23 cellular contexts compared by ENCODE assay signal in genomic region chr4:2753444-2753843, GRCh38. TPM values are rescaled to one million over a fixed set of nuclear protein-coding genes. Genes with fewer than 3 reads are reported as not detected.
DNase-seq lines count a peak whose midpoint lies in the region; ATAC-seq and TF ChIP-seq lines count a peak whose summit lies in the region.
"Had no signal": no experiment of that assay in that cellular context is flagged by ENCODE, and none has a peak within 500 bp of the region (broad histone marks: within the 10 kb centered on the region; RNA-seq: fewer than 3 reads in every experiment).

No MANE protein-coding gene starts in this region.

- H3K4me3 Mint-ChIP-seq in activated T-cell treated with anti-CD3 and anti-CD28 coated beads, Interleukin-2, amount 50 U/mL, for 4 hours = peak overlapping the region; percentile 57
- H3K4me3 Mint-ChIP-seq in chondrocyte (ENCODE audit: unreplicated experiment) = no peak overlapping the region
- H3K4me3 Mint-ChIP-seq: dendritic cell treated with granulocyte-macrophage colony-stimulating factor and Interleukin-4, amounts not matched to agents 40 ng/mL and 50 ng/mL, for 4 days had no signal

- no peaks in the 10 kb centered on the region for H3K27me3 Mint-ChIP-seq in activated T-cell treated with anti-CD3 and anti-CD28 coated beads, Interleukin-2, amount 50 U/mL, for 4 hours (ENCODE audit: low read depth)
- H3K27me3 Mint-ChIP-seq in chondrocyte (ENCODE audit: low read depth) = no peaks in the 10 kb centered on the region
- H3K27me3 Mint-ChIP-seq: dendritic cell treated with granulocyte-macrophage colony-stimulating factor and Interleukin-4, amounts not matched to agents 40 ng/mL and 50 ng/mL, for 4 days had no signal

- peaks cover 12 to 23% of the 10 kb centered on the region in 2 donors for H3K4me1 ChIP-seq in gastrocnemius medialis

- H3K4me3 ChIP-seq in LNCaP clone FGC (ENCODE audit: low read depth, low read length) = no peak overlapping the region
- H3K4me3 ChIP-seq in gastrocnemius medialis = no peak overlapping the region
- H3K4me3 ChIP-seq: HAP-1, pancreas, upper lobe of right lung had no signal

- ATAC-seq in activated T-cell treated with anti-CD3 and anti-CD28 coated beads, Interleukin-2, amount 50 U/mL, for 4 hours = no peak
- no peak for ATAC-seq in gastrocnemius medialis
- ATAC-seq in HG02759 (IDR thresholded peaks at IDR 0.05; ENCODE audit: unreplicated experiment) = no peak
- ATAC-seq: left cardiac atrium, pancreas, right cardiac atrium, upper lobe of right lung had no signal

- H3K36me3 Mint-ChIP-seq in activated T-cell treated with anti-CD3 and anti-CD28 coated beads, Interleukin-2, amount 50 U/mL, for 4 hours (ENCODE audit: insufficient read depth) = peaks cover 2% of the 10 kb centered on the region
- H3K36me3 Mint-ChIP-seq in chondrocyte (ENCODE audit: low read depth) = no peaks in the 10 kb centered on the region

- in situ Hi-C loops in gastrocnemius medialis (cut with MboI; ENCODE audit: low sequenced_read_pairs in 4 of 4) = loop anchor here in 1 of 4 donors (25.0 kb wide), 1 partner anchor 184 kb away; no protein-coding TSS in a partner anchor

- H3K27ac Mint-ChIP-seq in chondrocyte (ENCODE audit: unreplicated experiment) = peak overlapping the region; percentile 36
- H3K27ac Mint-ChIP-seq: dendritic cell treated with granulocyte-macrophage colony-stimulating factor and Interleukin-4, amounts not matched to agents 40 ng/mL and 50 ng/mL, for 4 days had no signal

- no peaks in the 10 kb centered on the region for H3K9me3 Mint-ChIP-seq in activated T-cell treated with anti-CD3 and anti-CD28 coated beads, Interleukin-2, amount 50 U/mL, for 4 hours
- H3K9me3 Mint-ChIP-seq in chondrocyte (ENCODE audit: low read depth) = no peaks in the 10 kb centered on the region
- H3K9me3 Mint-ChIP-seq: dendritic cell treated with granulocyte-macrophage colony-stimulating factor and Interleukin-4, amounts not matched to agents 40 ng/mL and 50 ng/mL, for 4 days had no signal

- no peaks in the 10 kb centered on the region for H3K9me3 ChIP-seq in gastrocnemius medialis
- H3K9me3 ChIP-seq: HAP-1, pancreas, upper lobe of right lung had no signal

- intact Hi-C loops in gastrocnemius medialis (cut with DNase I; ENCODE audit: low total_unique reads) = loop anchor here (10.0 kb wide), 1 partner anchor 489 kb away; the partner anchor contains the start of gene MXD4

- peak overlapping the region in 3 of 4 donors; percentile 10 to 34 (median 24) for H3K27ac ChIP-seq in gastrocnemius medialis
- H3K27ac ChIP-seq: pancreas, upper lobe of right lung had no signal

- DNase-seq in activated T-cell treated with anti-CD3 and anti-CD28 coated beads, Interleukin-2, amount 50 U/mL, for 4 hours = no peak
- DNase-seq in activated T-cell treated with anti-CD3 and anti-CD28 coated beads for 4 hours = no peak
- peak; percentile 40 for DNase-seq in LNCaP clone FGC (ENCODE audit: low read depth)
- no peak for DNase-seq in chondrocyte (ENCODE audit: low spot score)
- DNase-seq in gastrocnemius medialis = no peak
- no peak for DNase-seq in NCI-H2196 treated with DMSO at 0.1 percent for 48 hours (lab: John Stamatoyannopoulos, UW; ENCODE audit: unreplicated experiment)
- no peak for DNase-seq in NCI-H510A treated with DMSO at 0.1 percent for 48 hours (lab: John Stamatoyannopoulos, UW)
- DNase-seq: activated CD4-positive, alpha-beta T cell treated with anti-CD3 and anti-CD28 coated beads for 48 hours; activated gamma-delta T cell; Calu3; head of caudate nucleus; left cardiac atrium; mesenchymal stem cell; NCI-H2227 treated with DMSO at 0.1 percent for 48 hours; OCI-M1; pancreas; SHP77; stimulated activated CD4-positive, alpha-beta T cell treated with anti-CD3 and anti-CD28 coated beads, Interleukin-12 subunit alpha, Interleukin-12 subunit beta, amount 100 ng/mL, for 4 hours; upper lobe of right lung had no signal

- no peaks in the 10 kb centered on the region for H3K27me3 ChIP-seq in gastrocnemius medialis
- H3K27me3 ChIP-seq: pancreas, upper lobe of right lung had no signal

- no peak for TF ChIP-seq POLR2A in gastrocnemius medialis (IDR thresholded peaks at IDR 0.05)

- TF ChIP-seq CTCF in LNCaP clone FGC (IDR thresholded peaks at IDR 0.05; ENCODE audit: control insufficient read depth, extremely low read depth, insufficient read depth) = no peak
- no peak for TF ChIP-seq CTCF in chondrocyte (IDR thresholded peaks at IDR 0.05)
- no peak for TF ChIP-seq CTCF in gastrocnemius medialis (IDR thresholded peaks at IDR 0.05 in 4 of 5, conservative IDR thresholded peaks at IDR 0.05 in 1 of 5)

- peaks cover 37% of the 10 kb centered on the region for H3K4me1 Mint-ChIP-seq in activated T-cell treated with anti-CD3 and anti-CD28 coated beads, Interleukin-2, amount 50 U/mL, for 4 hours (ENCODE audit: low read depth)
- peaks cover 27% of the 10 kb centered on the region for H3K4me1 Mint-ChIP-seq in chondrocyte (ENCODE audit: low read depth)

- no peaks in the 10 kb centered on the region for H3K36me3 ChIP-seq in gastrocnemius medialis
- H3K36me3 ChIP-seq: HAP-1, pancreas, upper lobe of right lung had no signal

RNA-seq across cellular contexts. Expression of gene TNIP2, which starts 2.7 kb away (rescaled TPM):
- 100 to 1,000 TPM in 2 of 3 donors, 10 to 100 TPM in 1; 95.4 to 116 (median 101) TPM for total RNA-seq in activated T-cell treated with anti-CD3 and anti-CD28 coated beads, Interleukin-2, amount 50 U/mL, for 4 hours
- total RNA-seq in chondrocyte (23.3 to 30.7 TPM (median 29.0 TPM) in 3 replicates), gastrocnemius medialis (10 to 100 TPM; 36.1 to 81.9 (median 66.5) TPM)

RNA-seq across cellular contexts. Expression of gene SH3BP2, which starts 39.4 kb away (rescaled TPM):
- total RNA-seq in activated T-cell treated with anti-CD3 and anti-CD28 coated beads, Interleukin-2, amount 50 U/mL, for 4 hours = 10 to 100 TPM; 72.2 to 77.9 (median 76.7) TPM
- total RNA-seq in chondrocyte (50.1 to 63.1 TPM (median 59.8 TPM) in 3 replicates), gastrocnemius medialis (10 to 100 TPM in 3 of 4 donors, 1 to 10 TPM in 1; 4.8 to 21.5 (median 12.0) TPM)
